1 cellular context compared by ENCODE assay signal in the genomic region with DNA sequence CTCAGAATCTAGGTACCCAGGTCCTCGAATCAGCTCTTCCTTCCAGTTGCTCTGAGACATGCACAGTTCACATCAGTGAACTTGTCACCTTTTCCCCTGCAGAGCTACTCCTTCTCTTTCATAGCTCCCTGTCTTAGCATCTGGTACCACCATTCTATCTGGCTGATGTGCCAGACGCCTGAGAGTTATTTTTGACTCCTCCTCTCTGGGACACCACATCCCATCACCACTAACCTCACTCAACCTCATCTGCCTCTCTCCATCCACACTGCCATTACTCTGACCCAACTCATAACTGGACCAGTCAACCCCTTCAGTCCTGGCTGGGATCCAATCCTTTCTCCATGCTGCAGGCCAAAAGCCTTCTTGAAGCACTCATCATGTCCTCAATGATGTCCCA.
TF ChIP-seq lines count a peak whose summit lies in the region.

No MANE protein-coding gene starts in this region.

TF ChIP-seq in GM12878, 131 proteins besides CTCF, POLR2A, EP300 and RAD21:
- no peak for TF ChIP-seq SREBF2 (IDR thresholded peaks at IDR 0.05; ENCODE audit: low read length)
- TF ChIP-seq, protein P1, sequence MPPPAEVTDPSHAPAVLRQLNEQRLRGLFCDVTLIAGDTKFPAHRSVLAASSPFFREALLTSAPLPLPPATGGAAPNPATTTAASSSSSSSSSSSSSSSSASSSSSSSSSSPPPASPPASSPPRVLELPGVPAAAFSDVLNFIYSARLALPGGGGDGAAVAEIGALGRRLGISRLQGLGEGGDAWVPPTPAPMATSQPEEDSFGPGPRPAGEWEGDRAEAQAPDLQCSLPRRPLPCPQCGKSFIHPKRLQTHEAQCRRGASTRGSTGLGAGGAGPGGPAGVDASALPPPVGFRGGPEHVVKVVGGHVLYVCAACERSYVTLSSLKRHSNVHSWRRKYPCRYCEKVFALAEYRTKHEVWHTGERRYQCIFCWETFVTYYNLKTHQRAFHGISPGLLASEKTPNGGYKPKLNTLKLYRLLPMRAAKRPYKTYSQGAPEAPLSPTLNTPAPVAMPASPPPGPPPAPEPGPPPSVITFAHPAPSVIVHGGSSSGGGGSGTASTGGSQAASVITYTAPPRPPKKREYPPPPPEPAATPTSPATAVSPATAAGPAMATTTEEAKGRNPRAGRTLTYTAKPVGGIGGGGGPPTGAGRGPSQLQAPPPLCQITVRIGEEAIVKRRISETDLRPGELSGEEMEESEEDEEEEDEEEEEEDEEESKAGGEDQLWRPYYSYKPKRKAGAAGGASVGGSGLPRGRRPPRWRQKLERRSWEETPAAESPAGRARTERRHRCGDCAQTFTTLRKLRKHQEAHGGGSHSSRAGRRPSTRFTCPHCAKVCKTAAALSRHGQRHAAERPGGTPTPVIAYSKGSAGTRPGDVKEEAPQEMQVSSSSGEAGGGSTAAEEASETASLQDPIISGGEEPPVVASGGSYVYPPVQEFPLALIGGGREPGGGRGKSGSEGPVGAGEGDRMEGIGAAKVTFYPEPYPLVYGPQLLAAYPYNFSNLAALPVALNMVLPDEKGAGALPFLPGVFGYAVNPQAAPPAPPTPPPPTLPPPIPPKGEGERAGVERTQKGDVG (CRISPR knock-in tag; IDR thresholded peaks at IDR 0.05), result no peak
- no peak for TF ChIP-seq ZBED1 (IDR thresholded peaks at IDR 0.05; ENCODE audit: borderline replicate concordance)
- no peak for TF ChIP-seq MXI1 (IDR thresholded peaks at IDR 0.05; ENCODE audit: low read depth, low read length)
- TF ChIP-seq, protein P2, sequence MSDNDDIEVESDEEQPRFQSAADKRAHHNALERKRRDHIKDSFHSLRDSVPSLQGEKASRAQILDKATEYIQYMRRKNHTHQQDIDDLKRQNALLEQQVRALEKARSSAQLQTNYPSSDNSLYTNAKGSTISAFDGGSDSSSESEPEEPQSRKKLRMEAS (IDR thresholded peaks at IDR 0.05; ENCODE audit: low read depth, low read length), result no peak
- no peak for TF ChIP-seq KLF5 (IDR thresholded peaks at IDR 0.05; ENCODE audit: partially characterized antibody)
- TF ChIP-seq CREM (IDR thresholded peaks at IDR 0.05; ENCODE audit: low read depth), result no peak
- no peak for TF ChIP-seq BCL11A (IDR thresholded peaks at IDR 0.05; ENCODE audit: low read depth, low read length)
- TF ChIP-seq, protein P3, sequence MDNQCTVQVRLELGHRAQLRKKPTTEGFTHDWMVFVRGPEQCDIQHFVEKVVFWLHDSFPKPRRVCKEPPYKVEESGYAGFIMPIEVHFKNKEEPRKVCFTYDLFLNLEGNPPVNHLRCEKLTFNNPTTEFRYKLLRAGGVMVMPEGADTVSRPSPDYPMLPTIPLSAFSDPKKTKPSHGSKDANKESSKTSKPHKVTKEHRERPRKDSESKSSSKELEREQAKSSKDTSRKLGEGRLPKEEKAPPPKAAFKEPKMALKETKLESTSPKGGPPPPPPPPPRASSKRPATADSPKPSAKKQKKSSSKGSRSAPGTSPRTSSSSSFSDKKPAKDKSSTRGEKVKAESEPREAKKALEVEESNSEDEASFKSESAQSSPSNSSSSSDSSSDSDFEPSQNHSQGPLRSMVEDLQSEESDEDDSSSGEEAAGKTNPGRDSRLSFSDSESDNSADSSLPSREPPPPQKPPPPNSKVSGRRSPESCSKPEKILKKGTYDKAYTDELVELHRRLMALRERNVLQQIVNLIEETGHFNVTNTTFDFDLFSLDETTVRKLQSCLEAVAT (IDR thresholded peaks at IDR 0.05), result no peak
